Comparison of ENCODE assay signal across 8 cellular contexts in genomic region chr21:45287438-45288391, GRCh38.
DNase-seq lines count a peak whose midpoint lies in the region; ATAC-seq lines count a peak whose summit lies in the region.

Gene POFUT2, minus strand, starts transcription at chr21:45287895. Its CDS starts 24 bp downstream, at chr21:45287871.

- no peaks in the 10 kb centered on the region for H3K9me3 ChIP-seq in HUES48 (ENCODE audit: control insufficient read depth, insufficient read depth, low read length)

- peaks cover 2% of the 10 kb centered on the region for H3K4me1 ChIP-seq in HUES48 (ENCODE audit: control insufficient read depth, insufficient read depth, low read length)

- no peaks in the 10 kb centered on the region for H3K27me3 ChIP-seq in HUES48 (ENCODE audit: control insufficient read depth, insufficient read depth, low read length)

- H3K27ac ChIP-seq in HUES48 (ENCODE audit: low read depth, low read length) = peak within 1 kb of the TSS; percentile 92

- DNase-seq in COR-L47 (lab: John Stamatoyannopoulos, UW) (peak; percentile 89), NOMO-1 treated with dmso at 0.1 percent for 144 hours (lab: John Stamatoyannopoulos, UW; ENCODE audit: unreplicated experiment) (peak; percentile 83), medulla oblongata (ENCODE audit: extremely low spot score) (peak; percentile 97)
- peak; percentile 96 to 98 for DNase-seq in activated CD8-positive, alpha-beta memory T cell treated with anti-CD3 and anti-CD28 coated beads for 4 hours (ENCODE audit: low read depth in 2 of 2)
- DNase-seq in effector CD8-positive, alpha-beta T cell (lab: John Stamatoyannopoulos, UW) = peak; percentile 99
- peak; percentile 96 to 98 (median 98) for DNase-seq in stimulated activated CD4-positive, alpha-beta T cell treated with anti-CD3 and anti-CD28 coated beads, TNF-alpha, amount 100 ng/mL, for 48 hours (ENCODE audit: low read depth in 3 of 3)

- H3K36me3 ChIP-seq in HUES48 (ENCODE audit: control insufficient read depth, insufficient read depth, low read length) = peaks cover 36% of the 10 kb centered on the region

- H3K4me3 ChIP-seq in HUES48 (ENCODE audit: low read depth, low read length) = peak within 1 kb of the TSS; percentile 89

- peak; percentile 69 for ATAC-seq in GM21390 (IDR thresholded peaks at IDR 0.05; ENCODE audit: unreplicated experiment)

- peak within 1 kb of the TSS; percentile 67 for H3K9ac ChIP-seq in HUES48 (ENCODE audit: low read depth, low read length)

Comparison
In these comparisons a context has a peak if more than half of its experiments do, and no peak if none do; other contexts are left out.
1. Peak in every context shown above with its lines: DNase-seq, ATAC-seq, H3K4me3 ChIP-seq and H3K27ac ChIP-seq.